In the genomic region with DNA sequence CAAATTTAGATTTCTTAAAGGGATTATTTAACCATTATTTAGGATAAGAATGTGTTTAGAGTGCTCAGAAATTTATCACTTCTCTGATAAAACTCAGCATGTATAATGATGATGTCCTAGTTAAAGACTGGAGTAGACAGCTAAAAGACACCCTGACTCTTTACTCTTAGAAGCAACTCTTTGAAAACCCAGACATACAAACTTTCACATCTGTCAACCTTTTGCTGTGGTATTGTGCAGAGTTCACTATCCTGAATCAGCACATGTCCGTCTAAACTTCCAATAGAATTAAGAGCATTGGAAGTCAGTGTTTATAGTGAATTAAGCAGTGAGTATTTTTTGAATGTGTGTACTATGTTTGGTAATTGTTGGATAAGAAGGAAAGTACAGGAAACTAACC, we compare ENCODE assay signal across 1 cellular context.
TF ChIP-seq lines count a peak whose summit lies in the region.

No MANE protein-coding gene starts in this region.

TF ChIP-seq in WTC11, 78 proteins besides CTCF, POLR2A, EP300 and RAD21:
- TF ChIP-seq IRF2 (CRISPR knock-in tag; IDR thresholded peaks at IDR 0.05; ENCODE audit: borderline replicate concordance, low read depth): no peak
- TF ChIP-seq ZNF138 (CRISPR knock-in tag; conservative IDR thresholded peaks at IDR 0.05): no peak
- no peak for TF ChIP-seq NR3C1 (CRISPR knock-in tag; conservative IDR thresholded peaks at IDR 0.05; ENCODE audit: low read depth)
- TF ChIP-seq, protein P1, sequence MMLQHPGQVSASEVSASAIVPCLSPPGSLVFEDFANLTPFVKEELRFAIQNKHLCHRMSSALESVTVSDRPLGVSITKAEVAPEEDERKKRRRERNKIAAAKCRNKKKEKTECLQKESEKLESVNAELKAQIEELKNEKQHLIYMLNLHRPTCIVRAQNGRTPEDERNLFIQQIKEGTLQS (CRISPR knock-in tag; conservative IDR thresholded peaks at IDR 0.05): no peak
- no peak for TF ChIP-seq ZNF425 (CRISPR knock-in tag; conservative IDR thresholded peaks at IDR 0.05)
- TF ChIP-seq, protein P2, sequence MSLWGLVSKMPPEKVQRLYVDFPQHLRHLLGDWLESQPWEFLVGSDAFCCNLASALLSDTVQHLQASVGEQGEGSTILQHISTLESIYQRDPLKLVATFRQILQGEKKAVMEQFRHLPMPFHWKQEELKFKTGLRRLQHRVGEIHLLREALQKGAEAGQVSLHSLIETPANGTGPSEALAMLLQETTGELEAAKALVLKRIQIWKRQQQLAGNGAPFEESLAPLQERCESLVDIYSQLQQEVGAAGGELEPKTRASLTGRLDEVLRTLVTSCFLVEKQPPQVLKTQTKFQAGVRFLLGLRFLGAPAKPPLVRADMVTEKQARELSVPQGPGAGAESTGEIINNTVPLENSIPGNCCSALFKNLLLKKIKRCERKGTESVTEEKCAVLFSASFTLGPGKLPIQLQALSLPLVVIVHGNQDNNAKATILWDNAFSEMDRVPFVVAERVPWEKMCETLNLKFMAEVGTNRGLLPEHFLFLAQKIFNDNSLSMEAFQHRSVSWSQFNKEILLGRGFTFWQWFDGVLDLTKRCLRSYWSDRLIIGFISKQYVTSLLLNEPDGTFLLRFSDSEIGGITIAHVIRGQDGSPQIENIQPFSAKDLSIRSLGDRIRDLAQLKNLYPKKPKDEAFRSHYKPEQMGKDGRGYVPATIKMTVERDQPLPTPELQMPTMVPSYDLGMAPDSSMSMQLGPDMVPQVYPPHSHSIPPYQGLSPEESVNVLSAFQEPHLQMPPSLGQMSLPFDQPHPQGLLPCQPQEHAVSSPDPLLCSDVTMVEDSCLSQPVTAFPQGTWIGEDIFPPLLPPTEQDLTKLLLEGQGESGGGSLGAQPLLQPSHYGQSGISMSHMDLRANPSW (CRISPR knock-in tag; conservative IDR thresholded peaks at IDR 0.05; ENCODE audit: low read depth): no peak
- TF ChIP-seq PRRX2 (CRISPR knock-in tag; IDR thresholded peaks at IDR 0.05): no peak
- no peak for TF ChIP-seq ATF1 (CRISPR knock-in tag; IDR thresholded peaks at IDR 0.05)
- TF ChIP-seq TEAD1 (CRISPR knock-in tag; IDR thresholded peaks at IDR 0.05): no peak
- no peak for TF ChIP-seq USF1 (CRISPR knock-in tag; IDR thresholded peaks at IDR 0.05)
- TF ChIP-seq EMX1 (CRISPR knock-in tag; IDR thresholded peaks at IDR 0.05): no peak
- no peak for TF ChIP-seq ZBTB21 (CRISPR knock-in tag; IDR thresholded peaks at IDR 0.05; ENCODE audit: borderline replicate concordance)
